ENCODE assay signal across 11 cellular contexts in genomic region chr17:33819539-33819938, GRCh38.
"Had no signal": no experiment of that assay in that cellular context is flagged by ENCODE, and none has a peak within 500 bp of the region (broad histone marks: within the 10 kb centered on the region; RNA-seq: fewer than 3 reads in every experiment).

No MANE protein-coding gene starts in this region.

- H3K4me2 ChIP-seq: GM23338 had no signal

- H3K27ac ChIP-seq: GM23248 had no signal

- H3K4me3 ChIP-seq: GM23248, GM23338, HAP-1 had no signal

- H2AFZ ChIP-seq: GM23248, GM23338 had no signal

- FAIRE-seq: H1, H54 had no signal

- H3K9me3 ChIP-seq: HAP-1 had no signal

- ATAC-seq: GM23338, HCT116 had no signal

- DNase-seq: GM23248, GOT3, H7, H9, HCEC 1CT, HFFc6 had no signal

- H3K9ac ChIP-seq: GM23248 had no signal

- H3K4me1 ChIP-seq: HAP-1 had no signal

- H3K36me3 ChIP-seq: HAP-1 had no signal
